Comparison of ENCODE assay signal across 1 cellular context in genomic region chr19:2790557-2791271, GRCh38.
TF ChIP-seq lines count a peak whose summit lies in the region.

No MANE protein-coding gene starts in this region.

TF ChIP-seq in K562, 482 proteins besides CTCF, POLR2A, EP300 and RAD21:
- TF ChIP-seq ZNF518B (CRISPR knock-in tag; IDR thresholded peaks at IDR 0.05) = no peak
- no peak for TF ChIP-seq L3MBTL2 (IDR thresholded peaks at IDR 0.05)
- peak; percentile 30; the same call in 1 of the 2 replicates for TF ChIP-seq RBFOX2 (IDR thresholded peaks at IDR 0.05; ENCODE audit: low read depth, low read length)
- TF ChIP-seq NR3C1 (CRISPR knock-in tag; IDR thresholded peaks at IDR 0.05) = no peak
